Comparison of ENCODE assay signal across 8 cellular contexts in genomic region chr11:74739546-74740270, GRCh38. TPM values are rescaled to one million over a fixed set of nuclear protein-coding genes. Genes with fewer than 3 reads are reported as not detected.
A peak's percentile ranks its signal among the peaks of the same experiment; 100 is the strongest.
DNase-seq lines count a peak whose midpoint lies in the region; ATAC-seq and TF ChIP-seq lines count a peak whose summit lies in the region.

No MANE protein-coding gene starts in this region.

- H3K9me2 ChIP-seq in GM23248 (ENCODE audit: insufficient read depth): no peaks in the 10 kb centered on the region

- H3K9ac ChIP-seq in GM23248: no peak overlapping the region

- H3K4me3 Mint-ChIP-seq in activated T-cell treated with anti-CD3 and anti-CD28 coated beads, Interleukin-2, amount 50 U/mL, for 4 hours: no peak overlapping the region

- no peak overlapping the region for H3K4me2 ChIP-seq in GM23248 (ENCODE audit: unreplicated experiment)

- H3K27me3 Mint-ChIP-seq in activated T-cell treated with anti-CD3 and anti-CD28 coated beads, Interleukin-2, amount 50 U/mL, for 4 hours (ENCODE audit: low read depth): peaks cover 23% of the 10 kb centered on the region

- H3F3A ChIP-seq in GM23248 (ENCODE audit: insufficient read depth): no peaks in the 10 kb centered on the region

- H4K20me1 ChIP-seq in GM23248 (ENCODE audit: insufficient read depth): no peaks in the 10 kb centered on the region

- no peaks in the 10 kb centered on the region for H3K9me3 ChIP-seq in GM23248 (ENCODE audit: low read depth)

- H3K4me1 ChIP-seq in GM23248 (ENCODE audit: insufficient read depth): no peaks in the 10 kb centered on the region

- ATAC-seq in activated T-cell treated with anti-CD3 and anti-CD28 coated beads, Interleukin-2, amount 50 U/mL, for 4 hours: peak; percentile 80 to 87
- ATAC-seq in omental fat pad (ENCODE audit: low FRiP score) (peak; percentile 89), HG03280 (IDR thresholded peaks at IDR 0.05; ENCODE audit: unreplicated experiment) (no peak), HG03097 (IDR thresholded peaks at IDR 0.05; ENCODE audit: low FRiP score, unreplicated experiment) (no peak)

- H3K4me3 ChIP-seq in GM23248 (no peak overlapping the region), fibroblast of villous mesenchyme (ENCODE audit: low read depth, low read length) (no peak overlapping the region)

- TF ChIP-seq CTCF in fibroblast of villous mesenchyme (IDR thresholded peaks at IDR 0.05; ENCODE audit: insufficient read depth, low read depth, low read length): peak; percentile 95
- peak in 2 of 3 donors; percentile 44 to 81 for TF ChIP-seq CTCF in omental fat pad (IDR thresholded peaks at IDR 0.05)

- peak; percentile 75 for DNase-seq in CD1c-positive myeloid dendritic cell (ENCODE audit: extremely low spot score)
- peak; percentile 85 for DNase-seq in GM23248
- peak; percentile 40 for DNase-seq in NCI-H748 treated with DMSO at 0.1 percent for 48 hours (lab: John Stamatoyannopoulos, UW)
- peak; percentile 30 for DNase-seq in activated T-cell treated with anti-CD3 and anti-CD28 coated beads, Interleukin-2, amount 50 U/mL, for 4 hours
- DNase-seq in fibroblast of villous mesenchyme (ENCODE audit: low read depth): peak; percentile 74
- no peak for DNase-seq in omental fat pad (ENCODE audit: low spot score)

- no peaks in the 10 kb centered on the region for H3K9me3 Mint-ChIP-seq in activated T-cell treated with anti-CD3 and anti-CD28 coated beads, Interleukin-2, amount 50 U/mL, for 4 hours

- 0 out of 2 replicates have a peak, but pooled peaks cover under 1% of the 10 kb centered on the region for H3K27me3 ChIP-seq in GM23248 (replicated peaks; ENCODE audit: insufficient read depth)

- in situ Hi-C loops in GM23248 (cut with MboI): no loop called here

- H3K4me1 Mint-ChIP-seq in activated T-cell treated with anti-CD3 and anti-CD28 coated beads, Interleukin-2, amount 50 U/mL, for 4 hours (ENCODE audit: low read depth): peaks cover 7% of the 10 kb centered on the region

- H2AFZ ChIP-seq in GM23248: no peak overlapping the region

- no peaks in the 10 kb centered on the region for H3K79me2 ChIP-seq in GM23248 (ENCODE audit: insufficient read depth)

- no peak overlapping the region for H3K27ac ChIP-seq in GM23248

- no peaks in the 10 kb centered on the region for H3K36me3 ChIP-seq in GM23248 (ENCODE audit: low read depth)

- no peaks in the 10 kb centered on the region for H3K36me3 Mint-ChIP-seq in activated T-cell treated with anti-CD3 and anti-CD28 coated beads, Interleukin-2, amount 50 U/mL, for 4 hours (ENCODE audit: insufficient read depth)

- 9 to 10% methylated on average over 8 of the region's 8 CpGs for WGBS in GM23248 (ENCODE audit: low coverage in 1 of 2, low lambda C conversion rate in 2 of 2, missing lambda C conversion rate in 2 of 2), 2 experiments

RNA-seq across cellular contexts. Expression of gene CHRDL2, which starts 8.5 kb away (rescaled TPM):
- total RNA-seq in GM23248 (2014; rRNA removed; shearing (Covaris generic)): not detected in 2 replicates
- not detected in 2 replicates for polyA plus RNA-seq in GM23248 (2016; fragmentation: Nextera tagmentation; extraction: Ambion mirVana)
- total RNA-seq in activated T-cell treated with anti-CD3 and anti-CD28 coated beads, Interleukin-2, amount 50 U/mL, for 4 hours: not detected
- total RNA-seq in fibroblast of villous mesenchyme: not detected in 2 replicates
- total RNA-seq in omental fat pad: under 1 TPM in 2 of 4 donors, not detected in 2; 0.28 to 0.96 TPM

RNA-seq across cellular contexts. Expression of gene RNF169, which starts 8.9 kb away (rescaled TPM):
- 11.1 and 15.8 TPM in 2 replicates for total RNA-seq in GM23248 (2014; rRNA removed; shearing (Covaris generic))
- 0.79 and 1.2 TPM in 2 replicates for polyA plus RNA-seq in GM23248 (2016; fragmentation: Nextera tagmentation; extraction: Ambion mirVana)
- 10 to 100 TPM; 11.4 to 12.4 (median 11.9) TPM for total RNA-seq in activated T-cell treated with anti-CD3 and anti-CD28 coated beads, Interleukin-2, amount 50 U/mL, for 4 hours
- total RNA-seq in fibroblast of villous mesenchyme (23.5 and 32.0 TPM in 2 replicates), omental fat pad (10 to 100 TPM; 15.2 to 27.3 (median 20.4) TPM)

Comparison
In these comparisons a context has a peak if more than half of its experiments do, and no peak if none do; other contexts are left out.
1. ATAC-seq: peak in activated T-cell treated with anti-CD3 and anti-CD28 coated beads, Interleukin-2, amount 50 U/mL, for 4 hours (2 of 2) and omental fat pad (single experiment); none in HG03280 (single experiment) and HG03097 (single experiment).